Comparison of ENCODE assay signal across 3 cellular contexts in the genomic region with DNA sequence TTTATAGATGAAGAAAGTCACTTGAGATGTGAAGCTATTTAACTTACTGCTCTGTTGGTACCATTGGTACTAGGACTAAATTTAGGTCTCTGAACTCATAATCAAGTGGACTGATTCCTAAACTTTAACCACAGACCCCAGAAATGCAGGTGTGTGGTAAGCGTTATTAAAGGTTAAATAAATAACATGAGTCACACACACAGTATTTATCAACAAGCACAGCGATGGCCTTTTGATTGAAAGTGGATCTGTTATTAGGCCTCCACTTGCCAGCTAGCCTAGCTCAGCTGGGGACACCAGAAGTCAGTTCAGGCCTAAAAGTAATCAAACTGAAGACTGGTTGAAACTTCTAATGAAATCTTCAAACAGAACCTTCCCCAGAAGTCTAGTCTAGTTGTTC.
"Had no signal": no experiment of that assay in that cellular context is flagged by ENCODE, and none has a peak within 500 bp of the region (broad histone marks: within the 10 kb centered on the region; RNA-seq: fewer than 3 reads in every experiment).

No MANE protein-coding gene starts in this region.

- DNase-seq: GDM1, GF-D8 had no signal

- H3K4me3 ChIP-seq: GM12878 had no signal
